ENCODE assay signal across 1 cellular context in the genomic region with DNA sequence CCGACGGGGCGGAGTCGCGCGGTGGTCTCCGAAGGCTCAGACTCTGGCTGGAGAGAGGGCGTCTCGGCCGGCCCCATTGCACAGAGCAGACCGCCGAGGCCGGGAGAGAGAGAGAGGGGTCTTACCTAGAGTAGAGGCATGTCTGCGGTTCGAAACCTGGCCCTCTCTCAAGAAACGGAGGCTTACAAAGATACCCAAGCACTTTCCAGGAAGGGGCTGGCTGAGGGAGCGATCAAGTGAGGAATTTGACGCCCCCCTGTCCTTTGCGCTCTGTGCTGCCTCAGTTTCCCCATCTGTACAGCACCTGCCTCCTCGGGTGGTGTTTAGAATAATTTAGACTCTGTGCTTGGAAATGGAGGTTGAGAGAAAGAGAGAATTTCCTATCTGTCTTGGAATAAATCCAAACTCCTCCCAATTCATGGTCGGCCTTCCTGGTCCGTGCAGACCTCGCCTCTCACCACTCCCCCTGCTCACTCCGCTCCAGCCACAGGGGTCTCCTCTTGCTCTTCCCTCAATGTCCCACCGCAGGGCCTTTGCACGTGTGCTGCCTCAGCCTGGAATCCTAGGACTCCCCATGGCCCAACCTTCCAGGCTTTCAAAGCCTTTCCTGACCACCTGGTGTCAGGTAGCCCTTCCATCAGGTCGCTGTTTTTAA.
TF ChIP-seq lines count a peak whose summit lies in the region.

No MANE protein-coding gene starts in this region.

TF ChIP-seq in HepG2, 621 proteins besides CTCF, POLR2A, EP300 and RAD21 (continued from another document and continues in another):
- TF ChIP-seq, protein P1, sequence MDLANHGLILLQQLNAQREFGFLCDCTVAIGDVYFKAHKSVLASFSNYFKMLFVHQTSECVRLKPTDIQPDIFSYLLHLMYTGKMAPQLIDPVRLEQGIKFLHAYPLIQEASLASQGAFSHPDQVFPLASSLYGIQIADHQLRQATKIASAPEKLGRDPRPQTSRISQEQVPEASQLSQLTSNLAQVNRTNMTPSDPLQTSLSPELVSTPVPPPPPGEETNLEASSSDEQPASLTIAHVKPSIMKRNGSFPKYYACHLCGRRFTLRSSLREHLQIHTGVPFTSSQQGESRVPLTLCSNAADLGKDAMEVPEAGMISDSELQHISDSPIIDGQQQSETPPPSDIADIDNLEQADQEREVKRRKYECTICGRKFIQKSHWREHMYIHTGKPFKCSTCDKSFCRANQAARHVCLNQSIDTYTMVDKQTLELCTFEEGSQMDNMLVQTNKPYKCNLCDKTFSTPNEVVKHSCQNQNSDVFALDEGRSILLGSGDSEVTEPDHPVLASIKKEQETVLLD (CRISPR knock-in tag; IDR thresholded peaks at IDR 0.05; ENCODE audit: low read depth), result no peak
- TF ChIP-seq ZNF841 (CRISPR knock-in tag; IDR thresholded peaks at IDR 0.05; ENCODE audit: borderline replicate concordance), result no peak
- no peak for TF ChIP-seq ZBTB1 (CRISPR knock-in tag; IDR thresholded peaks at IDR 0.05; ENCODE audit: borderline replicate concordance)
- peak; percentile 75; the same call in 1 of the 2 replicates for TF ChIP-seq EEA1 (CRISPR knock-in tag; IDR thresholded peaks at IDR 0.05; ENCODE audit: borderline replicate concordance)
- TF ChIP-seq, protein P2, sequence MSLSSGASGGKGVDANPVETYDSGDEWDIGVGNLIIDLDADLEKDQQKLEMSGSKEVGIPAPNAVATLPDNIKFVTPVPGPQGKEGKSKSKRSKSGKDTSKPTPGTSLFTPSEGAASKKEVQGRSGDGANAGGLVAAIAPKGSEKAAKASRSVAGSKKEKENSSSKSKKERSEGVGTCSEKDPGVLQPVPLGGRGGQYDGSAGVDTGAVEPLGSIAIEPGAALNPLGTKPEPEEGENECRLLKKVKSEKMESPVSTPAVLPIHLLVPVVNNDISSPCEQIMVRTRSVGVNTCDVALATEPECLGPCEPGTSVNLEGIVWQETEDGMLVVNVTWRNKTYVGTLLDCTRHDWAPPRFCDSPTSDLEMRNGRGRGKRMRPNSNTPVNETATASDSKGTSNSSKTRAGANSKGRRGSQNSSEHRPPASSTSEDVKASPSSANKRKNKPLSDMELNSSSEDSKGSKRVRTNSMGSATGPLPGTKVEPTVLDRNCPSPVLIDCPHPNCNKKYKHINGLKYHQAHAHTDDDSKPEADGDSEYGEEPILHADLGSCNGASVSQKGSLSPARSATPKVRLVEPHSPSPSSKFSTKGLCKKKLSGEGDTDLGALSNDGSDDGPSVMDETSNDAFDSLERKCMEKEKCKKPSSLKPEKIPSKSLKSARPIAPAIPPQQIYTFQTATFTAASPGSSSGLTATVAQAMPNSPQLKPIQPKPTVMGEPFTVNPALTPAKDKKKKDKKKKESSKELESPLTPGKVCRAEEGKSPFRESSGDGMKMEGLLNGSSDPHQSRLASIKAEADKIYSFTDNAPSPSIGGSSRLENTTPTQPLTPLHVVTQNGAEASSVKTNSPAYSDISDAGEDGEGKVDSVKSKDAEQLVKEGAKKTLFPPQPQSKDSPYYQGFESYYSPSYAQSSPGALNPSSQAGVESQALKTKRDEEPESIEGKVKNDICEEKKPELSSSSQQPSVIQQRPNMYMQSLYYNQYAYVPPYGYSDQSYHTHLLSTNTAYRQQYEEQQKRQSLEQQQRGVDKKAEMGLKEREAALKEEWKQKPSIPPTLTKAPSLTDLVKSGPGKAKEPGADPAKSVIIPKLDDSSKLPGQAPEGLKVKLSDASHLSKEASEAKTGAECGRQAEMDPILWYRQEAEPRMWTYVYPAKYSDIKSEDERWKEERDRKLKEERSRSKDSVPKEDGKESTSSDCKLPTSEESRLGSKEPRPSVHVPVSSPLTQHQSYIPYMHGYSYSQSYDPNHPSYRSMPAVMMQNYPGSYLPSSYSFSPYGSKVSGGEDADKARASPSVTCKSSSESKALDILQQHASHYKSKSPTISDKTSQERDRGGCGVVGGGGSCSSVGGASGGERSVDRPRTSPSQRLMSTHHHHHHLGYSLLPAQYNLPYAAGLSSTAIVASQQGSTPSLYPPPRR (CRISPR knock-in tag; IDR thresholded peaks at IDR 0.05; ENCODE audit: borderline replicate concordance), result no peak
- TF ChIP-seq, protein P3, sequence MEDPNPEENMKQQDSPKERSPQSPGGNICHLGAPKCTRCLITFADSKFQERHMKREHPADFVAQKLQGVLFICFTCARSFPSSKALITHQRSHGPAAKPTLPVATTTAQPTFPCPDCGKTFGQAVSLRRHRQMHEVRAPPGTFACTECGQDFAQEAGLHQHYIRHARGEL (CRISPR knock-in tag; IDR thresholded peaks at IDR 0.05), result no peak
- TF ChIP-seq, protein P4, sequence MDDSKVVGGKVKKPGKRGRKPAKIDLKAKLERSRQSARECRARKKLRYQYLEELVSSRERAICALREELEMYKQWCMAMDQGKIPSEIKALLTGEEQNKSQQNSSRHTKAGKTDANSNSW (CRISPR knock-in tag; IDR thresholded peaks at IDR 0.05; ENCODE audit: borderline replicate concordance), result no peak
- TF ChIP-seq TP53 (CRISPR knock-in tag; conservative IDR thresholded peaks at IDR 0.05), result no peak
- TF ChIP-seq, protein P5, sequence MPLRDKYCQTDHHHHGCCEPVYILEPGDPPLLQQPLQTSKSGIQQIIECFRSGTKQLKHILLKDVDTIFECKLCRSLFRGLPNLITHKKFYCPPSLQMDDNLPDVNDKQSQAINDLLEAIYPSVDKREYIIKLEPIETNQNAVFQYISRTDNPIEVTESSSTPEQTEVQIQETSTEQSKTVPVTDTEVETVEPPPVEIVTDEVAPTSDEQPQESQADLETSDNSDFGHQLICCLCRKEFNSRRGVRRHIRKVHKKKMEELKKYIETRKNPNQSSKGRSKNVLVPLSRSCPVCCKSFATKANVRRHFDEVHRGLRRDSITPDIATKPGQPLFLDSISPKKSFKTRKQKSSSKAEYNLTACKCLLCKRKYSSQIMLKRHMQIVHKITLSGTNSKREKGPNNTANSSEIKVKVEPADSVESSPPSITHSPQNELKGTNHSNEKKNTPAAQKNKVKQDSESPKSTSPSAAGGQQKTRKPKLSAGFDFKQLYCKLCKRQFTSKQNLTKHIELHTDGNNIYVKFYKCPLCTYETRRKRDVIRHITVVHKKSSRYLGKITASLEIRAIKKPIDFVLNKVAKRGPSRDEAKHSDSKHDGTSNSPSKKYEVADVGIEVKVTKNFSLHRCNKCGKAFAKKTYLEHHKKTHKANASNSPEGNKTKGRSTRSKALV (CRISPR knock-in tag; IDR thresholded peaks at IDR 0.05), result no peak
- no peak for TF ChIP-seq U2AF1 (optimal IDR thresholded peaks at IDR 0.05; ENCODE audit: low read depth, low read length)
- TF ChIP-seq ZNF34 (CRISPR knock-in tag; IDR thresholded peaks at IDR 0.05; ENCODE audit: borderline replicate concordance), result no peak
- TF ChIP-seq CENPT (CRISPR knock-in tag; IDR thresholded peaks at IDR 0.05; ENCODE audit: low read depth), result no peak
- TF ChIP-seq ZNF546 (CRISPR knock-in tag; conservative IDR thresholded peaks at IDR 0.05), result 0 out of 2 replicates have a peak, but pooled peaks have one; percentile 5
- TF ChIP-seq, protein P6, sequence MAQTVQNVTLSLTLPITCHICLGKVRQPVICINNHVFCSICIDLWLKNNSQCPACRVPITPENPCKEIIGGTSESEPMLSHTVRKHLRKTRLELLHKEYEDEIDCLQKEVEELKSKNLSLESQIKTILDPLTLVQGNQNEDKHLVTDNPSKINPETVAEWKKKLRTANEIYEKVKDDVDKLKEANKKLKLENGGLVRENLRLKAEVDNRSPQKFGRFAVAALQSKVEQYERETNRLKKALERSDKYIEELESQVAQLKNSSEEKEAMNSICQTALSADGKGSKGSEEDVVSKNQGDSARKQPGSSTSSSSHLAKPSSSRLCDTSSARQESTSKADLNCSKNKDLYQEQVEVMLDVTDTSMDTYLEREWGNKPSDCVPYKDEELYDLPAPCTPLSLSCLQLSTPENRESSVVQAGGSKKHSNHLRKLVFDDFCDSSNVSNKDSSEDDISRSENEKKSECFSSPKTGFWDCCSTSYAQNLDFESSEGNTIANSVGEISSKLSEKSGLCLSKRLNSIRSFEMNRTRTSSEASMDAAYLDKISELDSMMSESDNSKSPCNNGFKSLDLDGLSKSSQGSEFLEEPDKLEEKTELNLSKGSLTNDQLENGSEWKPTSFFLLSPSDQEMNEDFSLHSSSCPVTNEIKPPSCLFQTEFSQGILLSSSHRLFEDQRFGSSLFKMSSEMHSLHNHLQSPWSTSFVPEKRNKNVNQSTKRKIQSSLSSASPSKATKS (CRISPR knock-in tag; IDR thresholded peaks at IDR 0.05), result no peak
- no peak for TF ChIP-seq ZNF543 (CRISPR knock-in tag; IDR thresholded peaks at IDR 0.05)
- TF ChIP-seq, protein P7, sequence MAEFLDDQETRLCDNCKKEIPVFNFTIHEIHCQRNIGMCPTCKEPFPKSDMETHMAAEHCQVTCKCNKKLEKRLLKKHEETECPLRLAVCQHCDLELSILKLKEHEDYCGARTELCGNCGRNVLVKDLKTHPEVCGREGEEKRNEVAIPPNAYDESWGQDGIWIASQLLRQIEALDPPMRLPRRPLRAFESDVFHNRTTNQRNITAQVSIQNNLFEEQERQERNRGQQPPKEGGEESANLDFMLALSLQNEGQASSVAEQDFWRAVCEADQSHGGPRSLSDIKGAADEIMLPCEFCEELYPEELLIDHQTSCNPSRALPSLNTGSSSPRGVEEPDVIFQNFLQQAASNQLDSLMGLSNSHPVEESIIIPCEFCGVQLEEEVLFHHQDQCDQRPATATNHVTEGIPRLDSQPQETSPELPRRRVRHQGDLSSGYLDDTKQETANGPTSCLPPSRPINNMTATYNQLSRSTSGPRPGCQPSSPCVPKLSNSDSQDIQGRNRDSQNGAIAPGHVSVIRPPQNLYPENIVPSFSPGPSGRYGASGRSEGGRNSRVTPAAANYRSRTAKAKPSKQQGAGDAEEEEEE (CRISPR knock-in tag; IDR thresholded peaks at IDR 0.05; ENCODE audit: borderline replicate concordance), result 0 out of 2 replicates have a peak, but pooled peaks have one; percentile 76
- TF ChIP-seq, protein P8, sequence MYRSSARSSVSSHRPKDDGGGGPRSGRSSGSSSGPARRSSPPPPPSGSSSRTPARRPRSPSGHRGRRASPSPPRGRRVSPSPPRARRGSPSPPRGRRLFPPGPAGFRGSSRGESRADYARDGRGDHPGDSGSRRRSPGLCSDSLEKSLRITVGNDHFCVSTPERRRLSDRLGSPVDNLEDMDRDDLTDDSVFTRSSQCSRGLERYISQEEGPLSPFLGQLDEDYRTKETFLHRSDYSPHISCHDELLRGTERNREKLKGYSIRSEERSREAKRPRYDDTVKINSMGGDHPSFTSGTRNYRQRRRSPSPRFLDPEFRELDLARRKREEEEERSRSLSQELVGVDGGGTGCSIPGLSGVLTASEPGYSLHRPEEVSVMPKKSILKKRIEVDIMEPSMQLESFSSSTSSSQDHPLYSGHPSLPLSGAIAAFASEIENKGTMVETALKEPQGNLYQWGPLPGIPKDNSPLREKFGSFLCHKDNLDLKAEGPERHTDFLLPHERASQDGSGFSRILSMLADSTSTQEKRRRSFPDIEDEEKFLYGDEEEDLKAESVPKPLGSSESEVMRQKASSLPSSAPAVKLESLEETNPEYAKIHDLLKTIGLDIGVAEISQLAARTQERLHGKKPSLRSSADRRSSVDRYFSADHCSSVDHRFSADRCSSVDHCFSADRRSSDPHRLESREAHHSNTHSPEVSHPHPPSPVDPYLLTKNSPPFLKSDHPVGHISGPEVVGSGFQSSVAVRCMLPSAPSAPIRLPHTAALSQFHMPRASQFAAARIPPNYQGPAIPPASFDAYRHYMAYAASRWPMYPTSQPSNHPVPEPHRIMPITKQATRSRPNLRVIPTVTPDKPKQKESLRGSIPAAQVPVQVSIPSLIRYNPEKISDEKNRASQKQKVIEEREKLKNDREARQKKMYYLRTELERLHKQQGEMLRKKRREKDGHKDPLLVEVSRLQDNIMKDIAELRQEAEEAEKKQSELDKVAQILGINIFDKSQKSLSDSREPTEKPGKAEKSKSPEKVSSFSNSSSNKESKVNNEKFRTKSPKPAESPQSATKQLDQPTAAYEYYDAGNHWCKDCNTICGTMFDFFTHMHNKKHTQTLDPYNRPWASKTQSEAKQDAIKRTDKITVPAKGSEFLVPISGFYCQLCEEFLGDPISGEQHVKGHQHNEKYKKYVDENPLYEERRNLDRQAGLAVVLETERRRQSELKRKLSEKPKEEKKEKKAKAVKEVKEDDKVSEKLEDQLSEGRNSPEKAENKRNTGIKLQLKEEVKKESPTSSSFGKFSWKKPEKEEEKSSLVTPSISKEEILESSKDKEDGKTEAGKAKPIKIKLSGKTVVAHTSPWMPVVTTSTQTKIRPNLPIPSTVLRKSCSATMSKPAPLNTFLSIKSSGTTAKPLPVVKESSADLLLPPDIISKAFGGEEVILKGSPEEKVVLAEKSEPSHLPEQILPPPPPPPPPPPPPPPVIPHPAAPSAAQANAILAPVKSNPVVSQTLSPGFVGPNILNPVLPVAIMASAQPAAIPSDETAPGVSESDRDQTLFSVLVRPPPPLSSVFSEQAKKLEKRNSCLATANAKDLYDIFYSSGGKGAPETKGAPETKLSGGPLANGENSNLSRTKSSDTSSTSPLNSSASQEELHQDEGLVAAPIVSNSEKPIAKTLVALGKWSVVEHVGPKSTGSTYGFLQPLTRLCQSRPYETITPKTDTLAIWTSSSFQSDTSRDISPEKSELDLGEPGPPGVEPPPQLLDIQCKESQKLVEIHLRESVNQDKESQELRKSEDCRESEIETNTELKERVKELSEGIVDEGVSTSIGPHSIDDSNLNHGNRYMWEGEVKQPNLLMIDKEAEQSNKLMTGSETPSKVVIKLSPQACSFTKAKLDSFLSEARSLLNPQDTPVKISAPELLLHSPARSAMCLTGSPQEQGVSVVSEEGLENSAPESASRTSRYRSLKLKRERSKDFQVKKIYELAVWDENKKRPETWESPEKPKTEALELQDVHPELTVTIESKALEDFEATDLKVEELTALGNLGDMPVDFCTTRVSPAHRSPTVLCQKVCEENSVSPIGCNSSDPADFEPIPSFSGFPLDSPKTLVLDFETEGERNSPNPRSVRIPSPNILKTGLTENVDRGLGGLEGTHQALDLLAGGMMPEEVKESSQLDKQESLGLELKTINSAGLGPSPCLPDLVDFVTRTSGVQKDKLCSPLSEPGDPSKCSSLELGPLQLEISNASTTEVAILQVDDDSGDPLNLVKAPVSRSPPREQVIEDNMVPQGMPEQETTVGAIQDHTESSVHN (CRISPR knock-in tag; IDR thresholded peaks at IDR 0.05), result no peak
- no peak for TF ChIP-seq ZNF768 (CRISPR knock-in tag; IDR thresholded peaks at IDR 0.05)
- no peak for TF ChIP-seq ZNF3 (CRISPR knock-in tag; IDR thresholded peaks at IDR 0.05)
- TF ChIP-seq, protein P9, sequence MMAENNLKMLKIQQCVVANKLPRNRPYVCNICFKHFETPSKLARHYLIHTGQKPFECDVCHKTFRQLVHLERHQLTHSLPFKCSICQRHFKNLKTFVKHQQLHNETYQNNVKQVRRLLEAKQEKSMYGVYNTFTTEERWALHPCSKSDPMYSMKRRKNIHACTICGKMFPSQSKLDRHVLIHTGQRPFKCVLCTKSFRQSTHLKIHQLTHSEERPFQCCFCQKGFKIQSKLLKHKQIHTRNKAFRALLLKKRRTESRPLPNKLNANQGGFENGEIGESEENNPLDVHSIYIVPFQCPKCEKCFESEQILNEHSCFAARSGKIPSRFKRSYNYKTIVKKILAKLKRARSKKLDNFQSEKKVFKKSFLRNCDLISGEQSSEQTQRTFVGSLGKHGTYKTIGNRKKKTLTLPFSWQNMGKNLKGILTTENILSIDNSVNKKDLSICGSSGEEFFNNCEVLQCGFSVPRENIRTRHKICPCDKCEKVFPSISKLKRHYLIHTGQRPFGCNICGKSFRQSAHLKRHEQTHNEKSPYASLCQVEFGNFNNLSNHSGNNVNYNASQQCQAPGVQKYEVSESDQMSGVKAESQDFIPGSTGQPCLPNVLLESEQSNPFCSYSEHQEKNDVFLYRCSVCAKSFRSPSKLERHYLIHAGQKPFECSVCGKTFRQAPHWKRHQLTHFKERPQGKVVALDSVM (CRISPR knock-in tag; IDR thresholded peaks at IDR 0.05), result no peak
- TF ChIP-seq DNMT3B (CRISPR knock-in tag; conservative IDR thresholded peaks at IDR 0.05), result no peak
- no peak for TF ChIP-seq DMAP1 (CRISPR knock-in tag; IDR thresholded peaks at IDR 0.05)
- 0 out of 2 replicates have a peak, but pooled peaks have one; percentile 36 for TF ChIP-seq TARDBP (CRISPR knock-in tag; IDR thresholded peaks at IDR 0.05)
- no peak for TF ChIP-seq YEATS4 (CRISPR knock-in tag; IDR thresholded peaks at IDR 0.05; ENCODE audit: borderline replicate concordance)
